Comparison of ENCODE assay signal across 1 cellular context in the genomic region with DNA sequence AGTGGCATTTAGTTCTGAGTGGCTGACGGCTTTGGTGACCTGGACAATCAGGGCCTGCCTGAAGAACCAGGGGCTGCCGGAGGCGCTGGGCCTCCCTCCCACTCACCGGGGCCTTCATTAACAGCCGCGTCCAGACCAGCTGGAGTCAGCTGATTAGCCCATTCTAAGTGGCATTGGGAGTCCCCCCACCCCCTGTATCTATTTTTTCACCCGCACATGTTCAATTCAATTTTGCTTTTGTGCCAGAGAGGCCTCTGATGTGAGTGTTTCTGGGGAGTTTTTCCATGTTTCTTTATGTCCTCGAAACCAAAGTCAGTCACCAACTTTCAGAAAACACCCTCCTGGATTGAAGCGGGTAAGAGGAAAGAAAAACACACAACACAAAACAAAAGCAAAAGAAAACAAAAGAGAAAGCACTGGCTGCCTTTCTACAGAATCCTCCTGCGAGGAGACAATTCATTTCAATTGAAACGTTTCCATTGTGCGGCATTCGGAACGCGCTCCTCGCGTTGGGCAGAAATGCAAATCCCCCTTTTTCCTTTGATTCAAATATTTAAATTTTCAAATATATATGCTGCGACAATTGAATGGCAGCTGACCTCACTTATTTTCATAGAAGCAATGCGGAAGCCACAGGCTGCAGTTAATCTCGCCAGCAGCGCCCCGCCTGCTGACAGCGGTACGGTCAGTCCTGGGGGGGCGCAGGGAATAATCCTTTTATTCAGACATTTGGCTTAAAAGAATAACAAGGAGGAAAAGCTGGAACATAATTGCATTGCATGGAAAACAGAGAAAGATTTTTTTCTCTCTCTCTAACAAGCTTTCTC.
TF ChIP-seq lines count a peak whose summit lies in the region.

No MANE protein-coding gene starts in this region.

TF ChIP-seq in K562, 482 proteins besides CTCF, POLR2A, EP300 and RAD21 (continued from another document and continues in another):
- TF ChIP-seq, protein P1, sequence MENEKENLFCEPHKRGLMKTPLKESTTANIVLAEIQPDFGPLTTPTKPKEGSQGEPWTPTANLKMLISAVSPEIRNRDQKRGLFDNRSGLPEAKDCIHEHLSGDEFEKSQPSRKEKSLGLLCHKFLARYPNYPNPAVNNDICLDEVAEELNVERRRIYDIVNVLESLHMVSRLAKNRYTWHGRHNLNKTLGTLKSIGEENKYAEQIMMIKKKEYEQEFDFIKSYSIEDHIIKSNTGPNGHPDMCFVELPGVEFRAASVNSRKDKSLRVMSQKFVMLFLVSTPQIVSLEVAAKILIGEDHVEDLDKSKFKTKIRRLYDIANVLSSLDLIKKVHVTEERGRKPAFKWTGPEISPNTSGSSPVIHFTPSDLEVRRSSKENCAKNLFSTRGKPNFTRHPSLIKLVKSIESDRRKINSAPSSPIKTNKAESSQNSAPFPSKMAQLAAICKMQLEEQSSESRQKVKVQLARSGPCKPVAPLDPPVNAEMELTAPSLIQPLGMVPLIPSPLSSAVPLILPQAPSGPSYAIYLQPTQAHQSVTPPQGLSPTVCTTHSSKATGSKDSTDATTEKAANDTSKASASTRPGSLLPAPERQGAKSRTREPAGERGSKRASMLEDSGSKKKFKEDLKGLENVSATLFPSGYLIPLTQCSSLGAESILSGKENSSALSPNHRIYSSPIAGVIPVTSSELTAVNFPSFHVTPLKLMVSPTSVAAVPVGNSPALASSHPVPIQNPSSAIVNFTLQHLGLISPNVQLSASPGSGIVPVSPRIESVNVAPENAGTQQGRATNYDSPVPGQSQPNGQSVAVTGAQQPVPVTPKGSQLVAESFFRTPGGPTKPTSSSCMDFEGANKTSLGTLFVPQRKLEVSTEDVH (IDR thresholded peaks at IDR 0.05; ENCODE audit: low read depth, partially characterized antibody) = no peak
- TF ChIP-seq LARP7 (IDR thresholded peaks at IDR 0.05) = no peak
- no peak for TF ChIP-seq ZNF444 (CRISPR knock-in tag; IDR thresholded peaks at IDR 0.05)
- TF ChIP-seq, protein P2, sequence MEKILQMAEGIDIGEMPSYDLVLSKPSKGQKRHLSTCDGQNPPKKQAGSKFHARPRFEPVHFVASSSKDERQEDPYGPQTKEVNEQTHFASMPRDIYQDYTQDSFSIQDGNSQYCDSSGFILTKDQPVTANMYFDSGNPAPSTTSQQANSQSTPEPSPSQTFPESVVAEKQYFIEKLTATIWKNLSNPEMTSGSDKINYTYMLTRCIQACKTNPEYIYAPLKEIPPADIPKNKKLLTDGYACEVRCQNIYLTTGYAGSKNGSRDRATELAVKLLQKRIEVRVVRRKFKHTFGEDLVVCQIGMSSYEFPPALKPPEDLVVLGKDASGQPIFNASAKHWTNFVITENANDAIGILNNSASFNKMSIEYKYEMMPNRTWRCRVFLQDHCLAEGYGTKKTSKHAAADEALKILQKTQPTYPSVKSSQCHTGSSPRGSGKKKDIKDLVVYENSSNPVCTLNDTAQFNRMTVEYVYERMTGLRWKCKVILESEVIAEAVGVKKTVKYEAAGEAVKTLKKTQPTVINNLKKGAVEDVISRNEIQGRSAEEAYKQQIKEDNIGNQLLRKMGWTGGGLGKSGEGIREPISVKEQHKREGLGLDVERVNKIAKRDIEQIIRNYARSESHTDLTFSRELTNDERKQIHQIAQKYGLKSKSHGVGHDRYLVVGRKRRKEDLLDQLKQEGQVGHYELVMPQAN (IDR thresholded peaks at IDR 0.05; ENCODE audit: borderline replicate concordance) = no peak
- TF ChIP-seq RFX7 (CRISPR knock-in tag; IDR thresholded peaks at IDR 0.05) = no peak
- TF ChIP-seq SRSF9 (IDR thresholded peaks at IDR 0.05; ENCODE audit: borderline replicate concordance, low read depth, low read length) = no peak
- no peak for TF ChIP-seq ZNF668 (CRISPR knock-in tag; IDR thresholded peaks at IDR 0.05)
- TF ChIP-seq, protein P3, sequence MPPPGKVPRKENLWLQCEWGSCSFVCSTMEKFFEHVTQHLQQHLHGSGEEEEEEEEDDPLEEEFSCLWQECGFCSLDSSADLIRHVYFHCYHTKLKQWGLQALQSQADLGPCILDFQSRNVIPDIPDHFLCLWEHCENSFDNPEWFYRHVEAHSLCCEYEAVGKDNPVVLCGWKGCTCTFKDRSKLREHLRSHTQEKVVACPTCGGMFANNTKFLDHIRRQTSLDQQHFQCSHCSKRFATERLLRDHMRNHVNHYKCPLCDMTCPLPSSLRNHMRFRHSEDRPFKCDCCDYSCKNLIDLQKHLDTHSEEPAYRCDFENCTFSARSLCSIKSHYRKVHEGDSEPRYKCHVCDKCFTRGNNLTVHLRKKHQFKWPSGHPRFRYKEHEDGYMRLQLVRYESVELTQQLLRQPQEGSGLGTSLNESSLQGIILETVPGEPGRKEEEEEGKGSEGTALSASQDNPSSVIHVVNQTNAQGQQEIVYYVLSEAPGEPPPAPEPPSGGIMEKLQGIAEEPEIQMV (tag; conservative IDR thresholded peaks at IDR 0.05; ENCODE audit: low read depth) = no peak
- TF ChIP-seq, protein P4, sequence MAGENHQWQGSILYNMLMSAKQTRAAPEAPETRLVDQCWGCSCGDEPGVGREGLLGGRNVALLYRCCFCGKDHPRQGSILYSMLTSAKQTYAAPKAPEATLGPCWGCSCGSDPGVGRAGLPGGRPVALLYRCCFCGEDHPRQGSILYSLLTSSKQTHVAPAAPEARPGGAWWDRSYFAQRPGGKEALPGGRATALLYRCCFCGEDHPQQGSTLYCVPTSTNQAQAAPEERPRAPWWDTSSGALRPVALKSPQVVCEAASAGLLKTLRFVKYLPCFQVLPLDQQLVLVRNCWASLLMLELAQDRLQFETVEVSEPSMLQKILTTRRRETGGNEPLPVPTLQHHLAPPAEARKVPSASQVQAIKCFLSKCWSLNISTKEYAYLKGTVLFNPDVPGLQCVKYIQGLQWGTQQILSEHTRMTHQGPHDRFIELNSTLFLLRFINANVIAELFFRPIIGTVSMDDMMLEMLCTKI (IDR thresholded peaks at IDR 0.05; ENCODE audit: partially characterized antibody) = no peak
- TF ChIP-seq, protein P5, sequence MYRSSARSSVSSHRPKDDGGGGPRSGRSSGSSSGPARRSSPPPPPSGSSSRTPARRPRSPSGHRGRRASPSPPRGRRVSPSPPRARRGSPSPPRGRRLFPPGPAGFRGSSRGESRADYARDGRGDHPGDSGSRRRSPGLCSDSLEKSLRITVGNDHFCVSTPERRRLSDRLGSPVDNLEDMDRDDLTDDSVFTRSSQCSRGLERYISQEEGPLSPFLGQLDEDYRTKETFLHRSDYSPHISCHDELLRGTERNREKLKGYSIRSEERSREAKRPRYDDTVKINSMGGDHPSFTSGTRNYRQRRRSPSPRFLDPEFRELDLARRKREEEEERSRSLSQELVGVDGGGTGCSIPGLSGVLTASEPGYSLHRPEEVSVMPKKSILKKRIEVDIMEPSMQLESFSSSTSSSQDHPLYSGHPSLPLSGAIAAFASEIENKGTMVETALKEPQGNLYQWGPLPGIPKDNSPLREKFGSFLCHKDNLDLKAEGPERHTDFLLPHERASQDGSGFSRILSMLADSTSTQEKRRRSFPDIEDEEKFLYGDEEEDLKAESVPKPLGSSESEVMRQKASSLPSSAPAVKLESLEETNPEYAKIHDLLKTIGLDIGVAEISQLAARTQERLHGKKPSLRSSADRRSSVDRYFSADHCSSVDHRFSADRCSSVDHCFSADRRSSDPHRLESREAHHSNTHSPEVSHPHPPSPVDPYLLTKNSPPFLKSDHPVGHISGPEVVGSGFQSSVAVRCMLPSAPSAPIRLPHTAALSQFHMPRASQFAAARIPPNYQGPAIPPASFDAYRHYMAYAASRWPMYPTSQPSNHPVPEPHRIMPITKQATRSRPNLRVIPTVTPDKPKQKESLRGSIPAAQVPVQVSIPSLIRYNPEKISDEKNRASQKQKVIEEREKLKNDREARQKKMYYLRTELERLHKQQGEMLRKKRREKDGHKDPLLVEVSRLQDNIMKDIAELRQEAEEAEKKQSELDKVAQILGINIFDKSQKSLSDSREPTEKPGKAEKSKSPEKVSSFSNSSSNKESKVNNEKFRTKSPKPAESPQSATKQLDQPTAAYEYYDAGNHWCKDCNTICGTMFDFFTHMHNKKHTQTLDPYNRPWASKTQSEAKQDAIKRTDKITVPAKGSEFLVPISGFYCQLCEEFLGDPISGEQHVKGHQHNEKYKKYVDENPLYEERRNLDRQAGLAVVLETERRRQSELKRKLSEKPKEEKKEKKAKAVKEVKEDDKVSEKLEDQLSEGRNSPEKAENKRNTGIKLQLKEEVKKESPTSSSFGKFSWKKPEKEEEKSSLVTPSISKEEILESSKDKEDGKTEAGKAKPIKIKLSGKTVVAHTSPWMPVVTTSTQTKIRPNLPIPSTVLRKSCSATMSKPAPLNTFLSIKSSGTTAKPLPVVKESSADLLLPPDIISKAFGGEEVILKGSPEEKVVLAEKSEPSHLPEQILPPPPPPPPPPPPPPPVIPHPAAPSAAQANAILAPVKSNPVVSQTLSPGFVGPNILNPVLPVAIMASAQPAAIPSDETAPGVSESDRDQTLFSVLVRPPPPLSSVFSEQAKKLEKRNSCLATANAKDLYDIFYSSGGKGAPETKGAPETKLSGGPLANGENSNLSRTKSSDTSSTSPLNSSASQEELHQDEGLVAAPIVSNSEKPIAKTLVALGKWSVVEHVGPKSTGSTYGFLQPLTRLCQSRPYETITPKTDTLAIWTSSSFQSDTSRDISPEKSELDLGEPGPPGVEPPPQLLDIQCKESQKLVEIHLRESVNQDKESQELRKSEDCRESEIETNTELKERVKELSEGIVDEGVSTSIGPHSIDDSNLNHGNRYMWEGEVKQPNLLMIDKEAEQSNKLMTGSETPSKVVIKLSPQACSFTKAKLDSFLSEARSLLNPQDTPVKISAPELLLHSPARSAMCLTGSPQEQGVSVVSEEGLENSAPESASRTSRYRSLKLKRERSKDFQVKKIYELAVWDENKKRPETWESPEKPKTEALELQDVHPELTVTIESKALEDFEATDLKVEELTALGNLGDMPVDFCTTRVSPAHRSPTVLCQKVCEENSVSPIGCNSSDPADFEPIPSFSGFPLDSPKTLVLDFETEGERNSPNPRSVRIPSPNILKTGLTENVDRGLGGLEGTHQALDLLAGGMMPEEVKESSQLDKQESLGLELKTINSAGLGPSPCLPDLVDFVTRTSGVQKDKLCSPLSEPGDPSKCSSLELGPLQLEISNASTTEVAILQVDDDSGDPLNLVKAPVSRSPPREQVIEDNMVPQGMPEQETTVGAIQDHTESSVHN (IDR thresholded peaks at IDR 0.05; ENCODE audit: borderline replicate concordance in 1 of 2, low read depth in 1 of 2) = no peak
- TF ChIP-seq, protein P6, sequence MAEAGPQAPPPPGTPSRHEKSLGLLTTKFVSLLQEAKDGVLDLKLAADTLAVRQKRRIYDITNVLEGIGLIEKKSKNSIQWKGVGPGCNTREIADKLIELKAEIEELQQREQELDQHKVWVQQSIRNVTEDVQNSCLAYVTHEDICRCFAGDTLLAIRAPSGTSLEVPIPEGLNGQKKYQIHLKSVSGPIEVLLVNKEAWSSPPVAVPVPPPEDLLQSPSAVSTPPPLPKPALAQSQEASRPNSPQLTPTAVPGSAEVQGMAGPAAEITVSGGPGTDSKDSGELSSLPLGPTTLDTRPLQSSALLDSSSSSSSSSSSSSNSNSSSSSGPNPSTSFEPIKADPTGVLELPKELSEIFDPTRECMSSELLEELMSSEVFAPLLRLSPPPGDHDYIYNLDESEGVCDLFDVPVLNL (CRISPR knock-in tag; IDR thresholded peaks at IDR 0.05; ENCODE audit: low read depth) = no peak
- no peak for TF ChIP-seq SMAD4 (CRISPR knock-in tag; conservative IDR thresholded peaks at IDR 0.05)
- TF ChIP-seq ZNF699 (CRISPR knock-in tag; IDR thresholded peaks at IDR 0.05; ENCODE audit: insufficient replicate concordance) = no peak
- no peak for TF ChIP-seq ZFP30 (CRISPR knock-in tag; IDR thresholded peaks at IDR 0.05; ENCODE audit: borderline replicate concordance)
- no peak for TF ChIP-seq TARDBP (IDR thresholded peaks at IDR 0.05)
- no peak for TF ChIP-seq YBX1 (IDR thresholded peaks at IDR 0.05)
- no peak for TF ChIP-seq SMC3 (conservative IDR thresholded peaks at IDR 0.05; ENCODE audit: insufficient read depth, low read depth, low read length)
- TF ChIP-seq SOX6 (IDR thresholded peaks at IDR 0.05) = peak; percentile 15; the same call in 1 of the 2 replicates
- no peak for TF ChIP-seq TAF1 (IDR thresholded peaks at IDR 0.05; ENCODE audit: control insufficient read depth, extremely low read depth, insufficient read depth, low read length, severe bottlenecking)
- TF ChIP-seq, protein P7, sequence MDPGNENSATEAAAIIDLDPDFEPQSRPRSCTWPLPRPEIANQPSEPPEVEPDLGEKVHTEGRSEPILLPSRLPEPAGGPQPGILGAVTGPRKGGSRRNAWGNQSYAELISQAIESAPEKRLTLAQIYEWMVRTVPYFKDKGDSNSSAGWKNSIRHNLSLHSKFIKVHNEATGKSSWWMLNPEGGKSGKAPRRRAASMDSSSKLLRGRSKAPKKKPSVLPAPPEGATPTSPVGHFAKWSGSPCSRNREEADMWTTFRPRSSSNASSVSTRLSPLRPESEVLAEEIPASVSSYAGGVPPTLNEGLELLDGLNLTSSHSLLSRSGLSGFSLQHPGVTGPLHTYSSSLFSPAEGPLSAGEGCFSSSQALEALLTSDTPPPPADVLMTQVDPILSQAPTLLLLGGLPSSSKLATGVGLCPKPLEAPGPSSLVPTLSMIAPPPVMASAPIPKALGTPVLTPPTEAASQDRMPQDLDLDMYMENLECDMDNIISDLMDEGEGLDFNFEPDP (CRISPR knock-in tag; IDR thresholded peaks at IDR 0.05) = no peak
- TF ChIP-seq ZNF253 (CRISPR knock-in tag; conservative IDR thresholded peaks at IDR 0.05) = no peak
- no peak for TF ChIP-seq FUS (optimal IDR thresholded peaks at IDR 0.05; ENCODE audit: low read depth, low read length)
- TF ChIP-seq RHOXF2B (CRISPR knock-in tag; conservative IDR thresholded peaks at IDR 0.05) = no peak
- TF ChIP-seq PTBP1 (IDR thresholded peaks at IDR 0.05; ENCODE audit: low read depth, low read length) = no peak
- TF ChIP-seq EWSR1 (IDR thresholded peaks at IDR 0.05; ENCODE audit: borderline replicate concordance, low read depth, partially characterized antibody) = no peak
- no peak for TF ChIP-seq ZNF184 (CRISPR knock-in tag; IDR thresholded peaks at IDR 0.05)
- TF ChIP-seq MAFG (tag; conservative IDR thresholded peaks at IDR 0.05) = no peak
- TF ChIP-seq ZNF324 (CRISPR knock-in tag; IDR thresholded peaks at IDR 0.05) = no peak
